ENCODE assay signal across 16 cellular contexts in genomic region chr6:35014341-35014740, GRCh38.
DNase-seq lines count a peak whose midpoint lies in the region; ATAC-seq and TF ChIP-seq lines count a peak whose summit lies in the region.
"Had no signal": no experiment of that assay in that cellular context is flagged by ENCODE, and none has a peak within 500 bp of the region (broad histone marks: within the 10 kb centered on the region; RNA-seq: fewer than 3 reads in every experiment).

No MANE protein-coding gene starts in this region.

- no peak overlapping the region for H3K4me3 Mint-ChIP-seq in glutamatergic neuron (ENCODE audit: unreplicated experiment)
- H3K4me3 Mint-ChIP-seq: activated naive CD8-positive, alpha-beta T cell treated with anti-CD3 and anti-CD28 coated beads for 36 hours; dendritic cell treated with granulocyte-macrophage colony-stimulating factor and Interleukin-4, amounts not matched to agents 40 ng/mL and 50 ng/mL, for 4 days; naive thymus-derived CD4-positive, alpha-beta T cell had no signal

- 75 to 100% methylated on average over 1 of the region's 1 CpG for WGBS in transverse colon (ENCODE audit: low coverage in 1 of 2), 2 donors

- peaks cover 11% of the 10 kb centered on the region for H3K4me1 Mint-ChIP-seq in glutamatergic neuron (ENCODE audit: low read depth, unreplicated experiment)

- TF ChIP-seq POLR2A in transverse colon (IDR thresholded peaks at IDR 0.05), result no peak

- no peak for TF ChIP-seq EP300 in transverse colon (IDR thresholded peaks at IDR 0.05; ENCODE audit: low read depth)

- no peak for TF ChIP-seq CTCF in right atrium auricular region (IDR thresholded peaks at IDR 0.05)
- TF ChIP-seq CTCF in transverse colon (IDR thresholded peaks at IDR 0.05), result no peak
- TF ChIP-seq CTCF in glutamatergic neuron (IDR thresholded peaks at IDR 0.05; ENCODE audit: partially characterized antibody, unreplicated experiment), result no peak

- no peaks in the 10 kb centered on the region for H3K36me3 ChIP-seq in right atrium auricular region
- no peaks in the 10 kb centered on the region for H3K36me3 ChIP-seq in transverse colon

- ATAC-seq in Right ventricle myocardium superior (ENCODE audit: poor library complexity) (no peak), HG03571 (IDR thresholded peaks at IDR 0.05; ENCODE audit: unreplicated experiment) (no peak), HG02763 (IDR thresholded peaks at IDR 0.05; ENCODE audit: unreplicated experiment) (no peak)
- ATAC-seq: naive thymus-derived CD4-positive, alpha-beta T cell; right lobe of liver had no signal

- DNase-seq in right atrium auricular region (ENCODE audit: low spot score) (no peak), Right ventricle myocardium superior (no peak), epidermal melanocyte (ENCODE audit: insufficient read length, low spot score) (peak; percentile 48), nucleus accumbens (lab: John Stamatoyannopoulos, UW) (peak in 51 of 56 donors; percentile 14 to 89 (median 70)), transverse colon (no peak), glutamatergic neuron (no peak)
- DNase-seq: ACHN; activated naive CD8-positive, alpha-beta T cell treated with anti-CD3 and anti-CD28 coated beads for 36 hours; islet precursor cell; naive thymus-derived CD4-positive, alpha-beta T cell; NCI-H2171; right lobe of liver had no signal

- no peak overlapping the region for H3K4me3 ChIP-seq in right atrium auricular region
- no peak overlapping the region for H3K4me3 ChIP-seq in transverse colon
- H3K4me3 ChIP-seq: right lobe of liver had no signal

- intact Hi-C loops in Right ventricle myocardium superior (cut with DNase I), result no loop called here
- intact Hi-C loops in transverse colon (cut with DNase I; ENCODE audit: low total_unique reads), result loop anchor here (10.0 kb wide), 1 partner anchor 70 kb away; no protein-coding TSS in a partner anchor

- H3K27ac ChIP-seq in right atrium auricular region (peak overlapping the region; percentile 32 to 90), transverse colon (peak overlapping the region; percentile 88 to 93 (median 92))
- H3K27ac ChIP-seq: right lobe of liver, VCaP had no signal

- no peaks in the 10 kb centered on the region for H3K36me3 Mint-ChIP-seq in glutamatergic neuron (ENCODE audit: unreplicated experiment)

- H3K27ac Mint-ChIP-seq in glutamatergic neuron (ENCODE audit: unreplicated experiment), result no peak overlapping the region
- H3K27ac Mint-ChIP-seq: dendritic cell treated with granulocyte-macrophage colony-stimulating factor and Interleukin-4, amounts not matched to agents 40 ng/mL and 50 ng/mL, for 4 days; naive thymus-derived CD4-positive, alpha-beta T cell had no signal

- no peaks in the 10 kb centered on the region for H3K9me3 ChIP-seq in right atrium auricular region
- H3K9me3 ChIP-seq in transverse colon, result no peaks in the 10 kb centered on the region
- H3K9me3 ChIP-seq: right lobe of liver had no signal

- H3K9me3 Mint-ChIP-seq in glutamatergic neuron (ENCODE audit: unreplicated experiment), result no peaks in the 10 kb centered on the region
- H3K9me3 Mint-ChIP-seq: activated naive CD8-positive, alpha-beta T cell treated with anti-CD3 and anti-CD28 coated beads for 36 hours; dendritic cell treated with granulocyte-macrophage colony-stimulating factor and Interleukin-4, amounts not matched to agents 40 ng/mL and 50 ng/mL, for 4 days; naive thymus-derived CD4-positive, alpha-beta T cell had no signal

- H3K4me1 ChIP-seq in right atrium auricular region (peaks cover 0 to 63% of the 10 kb centered on the region in 2 donors), transverse colon (peaks cover 14 to 20% (median 15%) of the 10 kb centered on the region in 4 donors)

- in situ Hi-C loops in transverse colon (cut with MboI; ENCODE audit: low pct_ligation_motif_present in 1 of 4, low pct_unique_long_range_greater_than_20kb in 1 of 4, low sequenced_read_pairs in 3 of 4), result no loop called here

- H3K27me3 ChIP-seq in right atrium auricular region (no peaks in the 10 kb centered on the region), transverse colon (no peaks in the 10 kb centered on the region)
- H3K27me3 ChIP-seq: right lobe of liver had no signal

- no peaks in the 10 kb centered on the region for H3K27me3 Mint-ChIP-seq in glutamatergic neuron (ENCODE audit: unreplicated experiment)
- H3K27me3 Mint-ChIP-seq: activated naive CD8-positive, alpha-beta T cell treated with anti-CD3 and anti-CD28 coated beads for 36 hours; dendritic cell treated with granulocyte-macrophage colony-stimulating factor and Interleukin-4, amounts not matched to agents 40 ng/mL and 50 ng/mL, for 4 days; naive thymus-derived CD4-positive, alpha-beta T cell had no signal

Comparison
In these comparisons a context has a peak if more than half of its experiments do, and no peak if none do; other contexts are left out.
1. DNase-seq: peak in epidermal melanocyte (single experiment) and nucleus accumbens (51 of 56); none in right atrium auricular region (single experiment), Right ventricle myocardium superior (single experiment), transverse colon (single experiment) and glutamatergic neuron (single experiment).